In the genomic region with DNA sequence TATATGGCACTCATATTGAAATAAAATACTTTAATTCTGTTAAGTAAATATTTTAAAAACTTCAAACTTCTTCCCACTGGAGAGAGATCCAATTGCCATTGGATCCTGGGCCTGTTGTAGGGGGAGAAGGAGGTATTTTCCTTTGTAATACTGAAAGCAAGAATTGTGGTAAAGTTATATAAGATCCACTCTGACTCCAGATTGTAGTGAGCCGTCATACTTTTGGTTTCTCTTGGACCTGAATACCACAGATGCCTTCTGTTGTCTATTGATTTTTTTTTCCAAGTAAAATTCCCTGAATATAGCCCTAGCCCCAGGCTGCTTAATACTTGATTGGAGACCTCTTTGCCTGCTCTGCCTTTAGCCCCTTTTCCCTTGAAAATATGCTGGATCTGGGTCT, we compare ENCODE assay signal across 1 cellular context.
TF ChIP-seq lines count a peak whose summit lies in the region.

No MANE protein-coding gene starts in this region.

TF ChIP-seq in SK-N-SH, 30 proteins besides CTCF, POLR2A, EP300 and RAD21 (continued from another document):
- TF ChIP-seq, protein P1, sequence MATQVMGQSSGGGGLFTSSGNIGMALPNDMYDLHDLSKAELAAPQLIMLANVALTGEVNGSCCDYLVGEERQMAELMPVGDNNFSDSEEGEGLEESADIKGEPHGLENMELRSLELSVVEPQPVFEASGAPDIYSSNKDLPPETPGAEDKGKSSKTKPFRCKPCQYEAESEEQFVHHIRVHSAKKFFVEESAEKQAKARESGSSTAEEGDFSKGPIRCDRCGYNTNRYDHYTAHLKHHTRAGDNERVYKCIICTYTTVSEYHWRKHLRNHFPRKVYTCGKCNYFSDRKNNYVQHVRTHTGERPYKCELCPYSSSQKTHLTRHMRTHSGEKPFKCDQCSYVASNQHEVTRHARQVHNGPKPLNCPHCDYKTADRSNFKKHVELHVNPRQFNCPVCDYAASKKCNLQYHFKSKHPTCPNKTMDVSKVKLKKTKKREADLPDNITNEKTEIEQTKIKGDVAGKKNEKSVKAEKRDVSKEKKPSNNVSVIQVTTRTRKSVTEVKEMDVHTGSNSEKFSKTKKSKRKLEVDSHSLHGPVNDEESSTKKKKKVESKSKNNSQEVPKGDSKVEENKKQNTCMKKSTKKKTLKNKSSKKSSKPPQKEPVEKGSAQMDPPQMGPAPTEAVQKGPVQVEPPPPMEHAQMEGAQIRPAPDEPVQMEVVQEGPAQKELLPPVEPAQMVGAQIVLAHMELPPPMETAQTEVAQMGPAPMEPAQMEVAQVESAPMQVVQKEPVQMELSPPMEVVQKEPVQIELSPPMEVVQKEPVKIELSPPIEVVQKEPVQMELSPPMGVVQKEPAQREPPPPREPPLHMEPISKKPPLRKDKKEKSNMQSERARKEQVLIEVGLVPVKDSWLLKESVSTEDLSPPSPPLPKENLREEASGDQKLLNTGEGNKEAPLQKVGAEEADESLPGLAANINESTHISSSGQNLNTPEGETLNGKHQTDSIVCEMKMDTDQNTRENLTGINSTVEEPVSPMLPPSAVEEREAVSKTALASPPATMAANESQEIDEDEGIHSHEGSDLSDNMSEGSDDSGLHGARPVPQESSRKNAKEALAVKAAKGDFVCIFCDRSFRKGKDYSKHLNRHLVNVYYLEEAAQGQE (IDR thresholded peaks at IDR 0.05; ENCODE audit: low read depth, low read length): no peak
- TF ChIP-seq, protein P2, sequence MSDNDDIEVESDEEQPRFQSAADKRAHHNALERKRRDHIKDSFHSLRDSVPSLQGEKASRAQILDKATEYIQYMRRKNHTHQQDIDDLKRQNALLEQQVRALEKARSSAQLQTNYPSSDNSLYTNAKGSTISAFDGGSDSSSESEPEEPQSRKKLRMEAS (IDR thresholded peaks at IDR 0.05; ENCODE audit: low read depth): no peak
- no peak for TF ChIP-seq ELF1 (IDR thresholded peaks at IDR 0.05)
